In genomic region chr10:62805139-62806092, GRCh38 we compare ENCODE assay signal across 1 cellular context.
A peak's percentile ranks its signal among the peaks of the same experiment; 100 is the strongest.
TF ChIP-seq lines count a peak whose summit lies in the region.

No MANE protein-coding gene starts in this region.

TF ChIP-seq in HepG2, 621 proteins besides CTCF, POLR2A, EP300 and RAD21 (continued from another document and continues in another):
- no peak for TF ChIP-seq ZNF646 (CRISPR knock-in tag; IDR thresholded peaks at IDR 0.05)
- no peak; the same call in 1 of the 2 replicates for TF ChIP-seq ZBTB7A (CRISPR knock-in tag; IDR thresholded peaks at IDR 0.05)
- TF ChIP-seq GFI1 (CRISPR knock-in tag; IDR thresholded peaks at IDR 0.05; ENCODE audit: borderline replicate concordance), result no peak
- no peak; the same call in 1 of the 2 replicates for TF ChIP-seq ZXDC (CRISPR knock-in tag; IDR thresholded peaks at IDR 0.05)
- no peak for TF ChIP-seq ESRRA (CRISPR knock-in tag; IDR thresholded peaks at IDR 0.05; ENCODE audit: low read depth)
- TF ChIP-seq, protein P1, sequence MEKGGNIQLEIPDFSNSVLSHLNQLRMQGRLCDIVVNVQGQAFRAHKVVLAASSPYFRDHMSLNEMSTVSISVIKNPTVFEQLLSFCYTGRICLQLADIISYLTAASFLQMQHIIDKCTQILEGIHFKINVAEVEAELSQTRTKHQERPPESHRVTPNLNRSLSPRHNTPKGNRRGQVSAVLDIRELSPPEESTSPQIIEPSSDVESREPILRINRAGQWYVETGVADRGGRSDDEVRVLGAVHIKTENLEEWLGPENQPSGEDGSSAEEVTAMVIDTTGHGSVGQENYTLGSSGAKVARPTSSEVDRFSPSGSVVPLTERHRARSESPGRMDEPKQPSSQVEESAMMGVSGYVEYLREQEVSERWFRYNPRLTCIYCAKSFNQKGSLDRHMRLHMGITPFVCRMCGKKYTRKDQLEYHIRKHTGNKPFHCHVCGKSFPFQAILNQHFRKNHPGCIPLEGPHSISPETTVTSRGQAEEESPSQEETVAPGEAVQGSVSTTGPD (CRISPR knock-in tag; IDR thresholded peaks at IDR 0.05), result no peak
- TF ChIP-seq IKZF1 (IDR thresholded peaks at IDR 0.05), result no peak
- TF ChIP-seq ZNF335 (CRISPR knock-in tag; IDR thresholded peaks at IDR 0.05), result no peak
- TF ChIP-seq TBX3 (IDR thresholded peaks at IDR 0.05; ENCODE audit: borderline replicate concordance), result no peak
- peak; percentile 77; the same call in 1 of the 2 replicates for TF ChIP-seq ZNF253 (CRISPR knock-in tag; IDR thresholded peaks at IDR 0.05; ENCODE audit: borderline replicate concordance)
- no peak for TF ChIP-seq NFKBIZ (CRISPR knock-in tag; IDR thresholded peaks at IDR 0.05)
- TF ChIP-seq NR2F2 (IDR thresholded peaks at IDR 0.05; ENCODE audit: borderline replicate concordance, low read depth), result no peak
- no peak for TF ChIP-seq SRSF9 (IDR thresholded peaks at IDR 0.05; ENCODE audit: borderline replicate concordance, insufficient read depth, low read depth, low read length, poor library complexity, severe bottlenecking)
- no peak for TF ChIP-seq GATAD2A (CRISPR knock-in tag; IDR thresholded peaks at IDR 0.05)
- TF ChIP-seq TOE1 (CRISPR knock-in tag; IDR thresholded peaks at IDR 0.05), result no peak
- no peak for TF ChIP-seq PPARG (CRISPR knock-in tag; conservative IDR thresholded peaks at IDR 0.05)
- TF ChIP-seq ZHX1 (CRISPR knock-in tag; IDR thresholded peaks at IDR 0.05; ENCODE audit: low read depth), result peak; percentile 83; the same call in 1 of the 2 replicates
- TF ChIP-seq HOXA9 (CRISPR knock-in tag; IDR thresholded peaks at IDR 0.05; ENCODE audit: borderline replicate concordance), result no peak; the same call in 1 of the 2 replicates
- no peak for TF ChIP-seq HMGA1 (CRISPR knock-in tag; conservative IDR thresholded peaks at IDR 0.05)
- TF ChIP-seq TOPORS (CRISPR knock-in tag; IDR thresholded peaks at IDR 0.05), result no peak
- TF ChIP-seq ARID5B (CRISPR knock-in tag; IDR thresholded peaks at IDR 0.05), result no peak
- no peak for TF ChIP-seq TARDBP (CRISPR knock-in tag; IDR thresholded peaks at IDR 0.05)
- TF ChIP-seq ZNF256 (CRISPR knock-in tag; conservative IDR thresholded peaks at IDR 0.05), result no peak
- 0 out of 2 replicates have a peak, but pooled peaks have one; percentile 68 for TF ChIP-seq CENPT (CRISPR knock-in tag; IDR thresholded peaks at IDR 0.05; ENCODE audit: low read depth)
- no peak for TF ChIP-seq ZNF281 (CRISPR knock-in tag; IDR thresholded peaks at IDR 0.05; ENCODE audit: borderline replicate concordance)
- TF ChIP-seq ZNF34 (CRISPR knock-in tag; IDR thresholded peaks at IDR 0.05; ENCODE audit: borderline replicate concordance), result peak; percentile 15; the same call in 1 of the 2 replicates
- no peak for TF ChIP-seq HMG20B (CRISPR knock-in tag; conservative IDR thresholded peaks at IDR 0.05)
